In the genomic region with DNA sequence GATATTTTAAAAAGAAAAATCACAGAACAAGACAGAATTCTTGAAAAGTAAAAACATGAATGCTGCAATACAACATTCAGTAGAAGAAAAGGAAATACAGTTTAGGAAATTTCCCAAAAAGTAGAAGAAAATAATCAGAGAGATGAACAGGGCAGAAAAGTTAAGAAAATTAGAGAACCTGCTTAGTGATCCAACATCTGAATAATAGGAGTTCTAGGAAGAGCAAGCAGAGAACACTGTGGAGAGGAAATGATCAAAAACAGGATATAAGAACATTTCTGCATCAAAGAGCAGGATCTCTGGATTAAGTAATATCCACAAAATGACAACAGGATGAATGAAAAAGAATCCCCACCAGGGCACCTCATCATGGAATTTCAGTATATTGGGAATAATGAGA, we compare ENCODE assay signal across 35 cellular contexts. TPM values are rescaled to one million over a fixed set of nuclear protein-coding genes. Genes with fewer than 3 reads are reported as not detected.
"Had no signal": no experiment of that assay in that cellular context is flagged by ENCODE, and none has a peak within 500 bp of the region (broad histone marks: within the 10 kb centered on the region; RNA-seq: fewer than 3 reads in every experiment).

No MANE protein-coding gene starts in this region.

- ATAC-seq: activated naive CD4-positive, alpha-beta T cell treated with anti-CD3 and anti-CD28 coated beads, Interleukin-2, amount 50 U/mL, for 72 hours; activated naive CD8-positive, alpha-beta T cell treated with anti-CD3 and anti-CD28 coated beads, Interleukin-2, amount 50 U/mL, for 24 hours; activated T-cell treated with anti-CD3 and anti-CD28 coated beads, Interleukin-2, amount 50 U/mL, for 4 hours; activated T-cell treated with anti-CD3 and anti-CD28 coated beads, Interleukin-2, amount 50 U/mL, for 72 hours; activated T-helper 17 cell treated with anti-CD3 and anti-CD28 coated beads, Interleukin-2, amount 50 U/mL, for 72 hours; body of pancreas had no signal

- H3K9me3 ChIP-seq: adrenal gland, ascending aorta, body of pancreas had no signal

- H3K27me3 ChIP-seq: adrenal gland, ascending aorta, body of pancreas, brain microvascular endothelial cell, breast epithelium, cardiac muscle cell had no signal

- H3K4me1 ChIP-seq: ascending aorta, body of pancreas, breast epithelium had no signal

- DNase-seq: activated effector memory CD4-positive, alpha-beta T cell treated with anti-CD3 and anti-CD28 coated beads, Interleukin-2, amount 50 U/mL, for 16 hours; activated effector memory CD4-positive, alpha-beta T cell treated with Interleukin-2 at 50 U/mL for 16 hours; activated gamma-delta T cell; activated gamma-delta T cell treated with Interleukin-2 at 50 U/mL for 16 hours; activated naive CD4-positive, alpha-beta T cell; activated naive CD4-positive, alpha-beta T cell treated with anti-CD3 and anti-CD28 coated beads for 36 hours; activated naive CD4-positive, alpha-beta T cell treated with anti-CD3 and anti-CD28 coated beads, Interleukin-2, amount 10 ng/mL, durations not matched to agents 7 days and 5 days; activated naive CD4-positive, alpha-beta T cell treated with anti-CD3 and anti-CD28 coated beads, Interleukin-2, amount 50 U/mL, for 16 hours; activated naive CD4-positive, alpha-beta T cell treated with Interleukin-2 at 50 U/mL for 16 hours; activated naive CD8-positive, alpha-beta T cell treated with anti-CD3 and anti-CD28 coated beads for 36 hours; activated naive CD8-positive, alpha-beta T cell treated with anti-CD3 and anti-CD28 coated beads, Interleukin-2, amount 10 ng/mL, durations not matched to agents 7 days and 5 days; activated naive CD8-positive, alpha-beta T cell treated with anti-CD3 and anti-CD28 coated beads, Interleukin-2, amount 50 U/mL, for 24 hours; activated T-cell treated with anti-CD3 and anti-CD28 coated beads, Interleukin-2, amount 50 U/mL, for 24 hours; activated T-cell treated with anti-CD3 and anti-CD28 coated beads, Interleukin-2, amount 50 U/mL, for 4 hours; activated T-cell treated with anti-CD3 and anti-CD28 coated beads, Interleukin-2, amount 50 U/mL, for 48 hours; activated T-cell treated with anti-CD3 and anti-CD28 coated beads, Interleukin-2, amount 50 U/mL, for 72 hours; adrenal gland; amniotic stem cell; amygdala; anterior cingulate cortex; aorta; body of pancreas; brain microvascular endothelial cell; caudate nucleus; central memory CD4-positive, alpha-beta T cell; cerebellar nuclear complex had no signal

- FAIRE-seq: astrocyte, bronchial epithelial cell had no signal

- H3K36me3 ChIP-seq: adrenal gland, ascending aorta, brain microvascular endothelial cell, breast epithelium, cardiac muscle cell had no signal

- H3K4me3 ChIP-seq: adrenal gland, ascending aorta, body of pancreas, breast epithelium, cardiac muscle cell had no signal

- H3K27ac ChIP-seq: adrenal gland, ascending aorta, body of pancreas, brain microvascular endothelial cell, breast epithelium, cardiac muscle cell had no signal

RNA-seq across cellular contexts. Expression of a gene that starts 8.8 kb away (rescaled TPM):
- total RNA-seq: activated naive CD4-positive, alpha-beta T cell treated with anti-CD3 and anti-CD28 coated beads for 36 hours; activated naive CD4-positive, alpha-beta T cell treated with anti-CD3 and anti-CD28 coated beads, Interleukin-2, amount 50 U/mL, for 72 hours; activated naive CD8-positive, alpha-beta T cell treated with anti-CD3 and anti-CD28 coated beads for 36 hours; activated naive CD8-positive, alpha-beta T cell treated with anti-CD3 and anti-CD28 coated beads, Interleukin-2, amount 10 ng/mL, durations not matched to agents 7 days and 5 days; activated T-helper 1 cell treated with anti-CD3 and anti-CD28 coated beads, Interleukin-12 subunit alpha, Interleukin-12 subunit beta, Interleukin-2, Interleukin-4 antibody, amounts not matched to agents 30 ng/mL and 10 ng/mL and 1 ng/mL, durations not matched to agents 14 hours and 24 hours and 36 hours; activated T-helper 17 cell treated with anti-CD3 and anti-CD28 coated beads, Interleukin-2, amount 50 U/mL, for 72 hours; activated T-helper 2 cell treated with anti-CD3 and anti-CD28 coated beads, Interferon-gamma antibody, Interleukin-2, Interleukin-4, amounts not matched to agents 10 μg/mL and 5 μg/mL and 100 μg/mL, durations not matched to agents 14 hours and 24 hours and 36 hours had no signal
